10 cellular contexts compared by ENCODE assay signal in genomic region chr10:88065384-88066049, GRCh38.
DNase-seq lines count a peak whose midpoint lies in the region; ATAC-seq and TF ChIP-seq lines count a peak whose summit lies in the region.
"Had no signal": no experiment of that assay in that cellular context is flagged by ENCODE, and none has a peak within 500 bp of the region (broad histone marks: within the 10 kb centered on the region; RNA-seq: fewer than 3 reads in every experiment).

No MANE protein-coding gene starts in this region.

- H3K4me3 Mint-ChIP-seq in activated naive CD4-positive, alpha-beta T cell treated with anti-CD3 and anti-CD28 coated beads, Interleukin-2, amount 50 U/mL, for 24 hours, result peak overlapping the region; percentile 19

- no peak overlapping the region for H3K4me3 ChIP-seq in dorsolateral prefrontal cortex

- H3K9me3 Mint-ChIP-seq in activated naive CD4-positive, alpha-beta T cell treated with anti-CD3 and anti-CD28 coated beads, Interleukin-2, amount 50 U/mL, for 24 hours, result peaks cover 5% of the 10 kb centered on the region

- no peak for TF ChIP-seq CTCF in dorsolateral prefrontal cortex (IDR thresholded peaks at IDR 0.05 in 54 of 56, conservative IDR thresholded peaks at IDR 0.05 in 2 of 56; ENCODE audit: low read depth in 1 of 56, partially characterized antibody in 56 of 56)

- no peaks in the 10 kb centered on the region for H3K27me3 Mint-ChIP-seq in activated naive CD4-positive, alpha-beta T cell treated with anti-CD3 and anti-CD28 coated beads, Interleukin-2, amount 50 U/mL, for 24 hours

- no peaks in the 10 kb centered on the region for H3K27me3 ChIP-seq in dorsolateral prefrontal cortex

- peak; percentile 26 for ATAC-seq in HG03378 (IDR thresholded peaks at IDR 0.05; ENCODE audit: unreplicated experiment)
- ATAC-seq in stimulated activated naive CD8-positive, alpha-beta T cell treated with anti-CD3 and anti-CD28 coated beads, Interleukin-15, Interleukin-2, amounts not matched to agents 100 U/mL and 50 U/mL, for 24 hours, result peak; percentile 45

- intact Hi-C loops in dorsolateral prefrontal cortex (cut with DNase I), result no loop called here

- H3K27ac Mint-ChIP-seq in activated naive CD4-positive, alpha-beta T cell treated with anti-CD3 and anti-CD28 coated beads, Interleukin-2, amount 50 U/mL, for 24 hours, result peak overlapping the region; percentile 66

- no peaks in the 10 kb centered on the region for H3K36me3 Mint-ChIP-seq in activated naive CD4-positive, alpha-beta T cell treated with anti-CD3 and anti-CD28 coated beads, Interleukin-2, amount 50 U/mL, for 24 hours

- peaks cover 80% of the 10 kb centered on the region for H3K4me1 Mint-ChIP-seq in activated naive CD4-positive, alpha-beta T cell treated with anti-CD3 and anti-CD28 coated beads, Interleukin-2, amount 50 U/mL, for 24 hours

- peak; percentile 61 for DNase-seq in activated CD4-positive, alpha-beta T cell treated with anti-CD3 and anti-CD28 coated beads for 48 hours
- no peak for DNase-seq in activated CD4-positive, alpha-beta T cell treated with anti-CD3 and anti-CD28 coated beads for 4 hours
- no peak for DNase-seq in stimulated activated naive CD8-positive, alpha-beta T cell treated with anti-CD3 and anti-CD28 coated beads, Interleukin-15, Interleukin-2, amounts not matched to agents 100 U/mL and 50 U/mL, for 24 hours
- DNase-seq in middle frontal gyrus (ENCODE audit: extremely low spot score, low spot score) (no peak), NAMALWA (ENCODE audit: low spot score) (no peak), dorsolateral prefrontal cortex (no peak)
- DNase-seq: activated CD8-positive, alpha-beta memory T cell treated with anti-CD3 and anti-CD28 coated beads for 24 hours; NCI-H1105 treated with DMSO at 0.1 percent for 48 hours had no signal

- peak overlapping the region in 19 of 59 donors; percentile 6 to 75 (median 24) for H3K27ac ChIP-seq in dorsolateral prefrontal cortex
